ENCODE assay signal across 8 cellular contexts in genomic region chr1:84690397-84691138, GRCh38. TPM values are rescaled to one million over a fixed set of nuclear protein-coding genes. Genes with fewer than 3 reads are reported as not detected.
DNase-seq lines count a peak whose midpoint lies in the region; ATAC-seq and TF ChIP-seq lines count a peak whose summit lies in the region.

Gene SSX2IP (minus strand): TSS chr1:84690461. CDS start chr1:84671219, 19,242 bp downstream.

- H3K9me3 ChIP-seq in smooth muscle cell (replicated peaks; ENCODE audit: low read depth) = no peaks in the 10 kb centered on the region

- POLR2A ChIA-PET in WTC11 (lab: Charles Lee) = interaction anchor here (1.0 to 1.5 kb wide), 3 partner anchors 11 to 49 kb away, joined by 3 to 4 read pairs (median 4); no protein-coding TSS in a partner anchor

- peak within 1 kb of the TSS; percentile 89 for H3K4me3 ChIP-seq in smooth muscle cell

- peak within 1 kb of the TSS; percentile 82 for H3K27ac ChIP-seq in caudate nucleus (ENCODE audit: low read depth, low read length)
- peak within 1 kb of the TSS; percentile 76 for H3K27ac ChIP-seq in smooth muscle cell (ENCODE audit: low read depth)

- WGBS in smooth muscle cell (ENCODE audit: low lambda C conversion rate) = 2% methylated on average over 39 of the region's 68 CpGs

- H3K9me3 Mint-ChIP-seq in WTC11 (peaks cover 9% of the 10 kb centered on the region), immature natural killer cell (no peaks in the 10 kb centered on the region)

- peaks cover 12% of the 10 kb centered on the region for H3F3A ChIP-seq in smooth muscle cell (ENCODE audit: low read depth)

- TF ChIP-seq CTCF in WTC11 (IDR thresholded peaks at IDR 0.05) (no peak), smooth muscle cell (IDR thresholded peaks at IDR 0.05; ENCODE audit: borderline replicate concordance, insufficient read depth, poor library complexity, severe bottlenecking) (no peak)

- peak within 1 kb of the TSS; percentile 97 for H3K27ac Mint-ChIP-seq in WTC11
- peak within 1 kb of the TSS; percentile 94 to 99 (median 98) for H3K27ac Mint-ChIP-seq in immature natural killer cell

- DNase-seq in AG08396 (ENCODE audit: low spot score) = peak; percentile 98
- DNase-seq in NCI-H226 = peak; percentile 93
- DNase-seq in WTC11 (ENCODE audit: low spot score) = peak; percentile 100
- DNase-seq in caudate nucleus (lab: John Stamatoyannopoulos, UW) = peak; percentile 44 to 97 (median 91)
- peak; percentile 99 to 100 (median 100) for DNase-seq in immature natural killer cell
- DNase-seq in smooth muscle cell (lab: John Stamatoyannopoulos, UW; ENCODE audit: unreplicated experiment) = peak; percentile 90

- no peaks in the 10 kb centered on the region for H3K36me3 ChIP-seq in smooth muscle cell (ENCODE audit: low read depth)

- H3K36me3 Mint-ChIP-seq in WTC11 (peaks cover 4% of the 10 kb centered on the region; the same call in 1 of the 2 replicates), immature natural killer cell (no peaks in the 10 kb centered on the region)

- peaks cover 41% of the 10 kb centered on the region for H3K4me1 ChIP-seq in smooth muscle cell (ENCODE audit: low read depth)

- peaks cover 40% of the 10 kb centered on the region for H3K79me2 ChIP-seq in smooth muscle cell (ENCODE audit: low read depth)

- no peaks in the 10 kb centered on the region for H3K27me3 Mint-ChIP-seq in WTC11 (ENCODE audit: low read depth)
- peaks cover 8 to 12% (median 11%) of the 10 kb centered on the region in 3 donors for H3K27me3 Mint-ChIP-seq in immature natural killer cell (ENCODE audit: low read depth in 3 of 3)

- H4K20me1 ChIP-seq in smooth muscle cell (ENCODE audit: low read depth) = peaks cover 30% of the 10 kb centered on the region

- peak within 1 kb of the TSS; percentile 97 for H3K4me2 ChIP-seq in smooth muscle cell

- H3K4me1 Mint-ChIP-seq in WTC11 = peaks cover 40% of the 10 kb centered on the region
- peaks cover 65 to 80% of the 10 kb centered on the region in 2 donors for H3K4me1 Mint-ChIP-seq in immature natural killer cell

- CTCF ChIA-PET in WTC11 (lab: Charles Lee) = interaction anchor here (1.3 to 8.6 kb wide), 3 partner anchors 34 to 92 kb away, joined by 3 to 50 read pairs (median 4); no protein-coding TSS in a partner anchor

- ATAC-seq in GM19023 (IDR thresholded peaks at IDR 0.05; ENCODE audit: unreplicated experiment) (peak; percentile 90), HG03196 (IDR thresholded peaks at IDR 0.05; ENCODE audit: unreplicated experiment) (peak; percentile 96), WTC11 (peak; percentile 89)

- H3K9ac ChIP-seq in smooth muscle cell (ENCODE audit: low read depth) = peak within 1 kb of the TSS; percentile 70

- H2AFZ ChIP-seq in smooth muscle cell (ENCODE audit: low read depth) = peak within 1 kb of the TSS; percentile 78

- no peaks in the 10 kb centered on the region for H3K27me3 ChIP-seq in smooth muscle cell (ENCODE audit: low read depth)

- H3K4me3 Mint-ChIP-seq in WTC11 (peak within 1 kb of the TSS; percentile 91), immature natural killer cell (peak within 1 kb of the TSS; percentile 82 to 98 (median 94))

TF ChIP-seq in WTC11, 78 proteins besides CTCF, POLR2A, EP300 and RAD21 (continues in another document):
- TF ChIP-seq ETV6 (CRISPR knock-in tag; IDR thresholded peaks at IDR 0.05) (peak; percentile 60; the same call in 1 of the 2 replicates), ARID4B (CRISPR knock-in tag; IDR thresholded peaks at IDR 0.05; ENCODE audit: borderline replicate concordance) (0 out of 2 replicates have a peak, but pooled peaks have one; percentile 26), NFATC4 (CRISPR knock-in tag; IDR thresholded peaks at IDR 0.05) (no peak), ZNF532 (CRISPR knock-in tag; IDR thresholded peaks at IDR 0.05; ENCODE audit: borderline replicate concordance) (no peak), CBFB (CRISPR knock-in tag; IDR thresholded peaks at IDR 0.05; ENCODE audit: low read depth) (no peak; the same call in 1 of the 2 replicates), USF2 (CRISPR knock-in tag; IDR thresholded peaks at IDR 0.05) (no peak), ERG (CRISPR knock-in tag; IDR thresholded peaks at IDR 0.05) (no peak), NR2C2 (CRISPR knock-in tag; IDR thresholded peaks at IDR 0.05) (no peak), ZNF671 (CRISPR knock-in tag; IDR thresholded peaks at IDR 0.05) (no peak), FOXP1 (CRISPR knock-in tag; IDR thresholded peaks at IDR 0.05; ENCODE audit: borderline replicate concordance) (peak; percentile 5; the same call in 1 of the 2 replicates)

RNA-seq across cellular contexts. Expression of gene SSX2IP, which starts in this region (rescaled TPM):
- total RNA-seq in WTC11 (2021) = 17.5 to 21.7 TPM (median 20.8 TPM) in 3 replicates
- polyA plus RNA-seq in immature natural killer cell = 10 to 100 TPM; 14.4 to 24.3 (median 20.2) TPM
- total RNA-seq in smooth muscle cell = 60.9 and 69.7 TPM in 2 replicates
- polyA plus RNA-seq in smooth muscle cell = 22.4 and 27.4 TPM in 2 replicates

Comparison
In these comparisons a context has a peak if more than half of its experiments do, and no peak if none do; other contexts are left out.
1. Peak in every context shown above with its lines: DNase-seq, ATAC-seq, H3K4me3 ChIP-seq and H3K27ac ChIP-seq.